In the genomic region with DNA sequence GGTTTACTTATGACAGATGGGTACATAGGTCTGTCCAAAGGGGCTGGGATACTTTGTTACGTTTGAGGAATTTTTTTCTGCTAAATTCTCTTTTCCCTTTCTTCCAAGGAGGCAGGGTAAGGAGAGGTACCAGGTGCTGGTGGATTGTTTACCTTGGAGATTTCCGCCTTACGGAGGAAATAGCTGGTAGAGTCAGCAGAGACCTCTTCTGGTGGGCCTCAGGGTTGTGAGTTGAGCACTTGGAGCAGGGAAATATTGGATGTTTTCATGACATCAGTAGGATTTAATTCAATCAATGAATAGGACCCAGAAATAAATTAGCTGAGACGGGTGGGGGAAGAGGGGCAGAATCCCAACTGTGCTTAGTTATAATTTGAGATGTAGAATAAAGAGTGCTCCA, we compare ENCODE assay signal across 24 cellular contexts.
"Had no signal": no experiment of that assay in that cellular context is flagged by ENCODE, and none has a peak within 500 bp of the region (broad histone marks: within the 10 kb centered on the region; RNA-seq: fewer than 3 reads in every experiment).

No MANE protein-coding gene starts in this region.

- H3K27ac Mint-ChIP-seq: activated CD4-positive, alpha-beta memory T cell treated with anti-CD3 and anti-CD28 coated beads, Interleukin-2, amount 10 ng/mL, durations not matched to agents 7 days and 5 days; activated CD4-positive, alpha-beta T cell treated with anti-CD3 and anti-CD28 coated beads, Interleukin-2, amount 10 ng/mL, durations not matched to agents 7 days and 5 days; activated naive CD4-positive, alpha-beta T cell treated with anti-CD3 and anti-CD28 coated beads, Interleukin-2, amount 50 U/mL, for 24 hours; activated naive CD8-positive, alpha-beta T cell treated with anti-CD3 and anti-CD28 coated beads, Interleukin-2, amount 50 U/mL, for 24 hours; activated T-helper 17 cell treated with anti-CD3 and anti-CD28 coated beads, Interleukin-2, amount 50 U/mL, for 72 hours; effector memory CD8-positive, alpha-beta T cell; natural killer cell treated with Interleukin-12 subunit alpha and Interleukin-12 subunit beta and Interleukin-15 and Interleukin-18, amount 100 ng/mL, for 72 hours; progenitor cell of endocrine pancreas; stimulated activated naive CD8-positive, alpha-beta T cell treated with anti-CD3 and anti-CD28 coated beads, Interleukin-15, Interleukin-2, amounts not matched to agents 100 ng/mL and 50 ng/mL, for 24 hours; type B pancreatic cell had no signal

- H3K4me1 Mint-ChIP-seq: activated CD4-positive, alpha-beta memory T cell treated with anti-CD3 and anti-CD28 coated beads, Interleukin-2, amount 10 ng/mL, durations not matched to agents 7 days and 5 days; activated CD4-positive, alpha-beta T cell treated with anti-CD3 and anti-CD28 coated beads, Interleukin-2, amount 10 ng/mL, durations not matched to agents 7 days and 5 days; activated naive CD4-positive, alpha-beta T cell treated with anti-CD3 and anti-CD28 coated beads, Interleukin-2, amount 50 U/mL, for 24 hours; activated T-helper 17 cell treated with anti-CD3 and anti-CD28 coated beads, Interleukin-2, amount 50 U/mL, for 72 hours had no signal

- H3K27me3 ChIP-seq: gastroesophageal sphincter, ovary, right lobe of liver, vagina had no signal

- H3K4me1 ChIP-seq: gastroesophageal sphincter, right lobe of liver had no signal

- H3K27me3 Mint-ChIP-seq: activated CD4-positive, alpha-beta memory T cell treated with anti-CD3 and anti-CD28 coated beads, Interleukin-2, amount 10 ng/mL, durations not matched to agents 7 days and 5 days; activated CD4-positive, alpha-beta T cell treated with anti-CD3 and anti-CD28 coated beads, Interleukin-2, amount 10 ng/mL, durations not matched to agents 7 days and 5 days; activated T-helper 17 cell treated with anti-CD3 and anti-CD28 coated beads, Interleukin-2, amount 50 U/mL, for 72 hours; effector memory CD8-positive, alpha-beta T cell; memory B cell; natural killer cell treated with Interleukin-12 subunit alpha and Interleukin-12 subunit beta and Interleukin-15 and Interleukin-18, amount 100 ng/mL, for 72 hours; progenitor cell of endocrine pancreas; stimulated activated naive CD8-positive, alpha-beta T cell treated with anti-CD3 and anti-CD28 coated beads, Interleukin-15, Interleukin-2, amounts not matched to agents 100 ng/mL and 50 ng/mL, for 24 hours; type B pancreatic cell had no signal

- ATAC-seq: activated naive CD8-positive, alpha-beta T cell treated with anti-CD3 and anti-CD28 coated beads, Interleukin-2, amount 50 U/mL, for 24 hours; activated T-cell treated with anti-CD3 and anti-CD28 coated beads, Interleukin-2, amount 50 U/mL, for 4 hours; activated T-helper 17 cell treated with anti-CD3 and anti-CD28 coated beads, Interleukin-2, amount 50 U/mL, for 72 hours; effector memory CD8-positive, alpha-beta T cell; gastroesophageal sphincter; natural killer cell treated with Interleukin-12 subunit alpha and Interleukin-12 subunit beta and Interleukin-15 and Interleukin-18, amount 100 ng/mL, for 72 hours had no signal

- H3K36me3 ChIP-seq: gastroesophageal sphincter, ovary, right lobe of liver, vagina had no signal

- DNase-seq: activated CD4-positive, alpha-beta memory T cell treated with anti-CD3 and anti-CD28 coated beads, Interleukin-2, amount 10 ng/mL, durations not matched to agents 7 days and 5 days; activated CD4-positive, alpha-beta T cell treated with anti-CD3 and anti-CD28 coated beads for 1 hour; activated CD4-positive, alpha-beta T cell treated with anti-CD3 and anti-CD28 coated beads, Interleukin-2, amount 10 ng/mL, durations not matched to agents 7 days and 5 days; activated gamma-delta T cell treated with Interleukin-2 at 50 U/mL for 16 hours; activated naive CD8-positive, alpha-beta T cell treated with anti-CD3 and anti-CD28 coated beads, Interleukin-2, amount 50 U/mL, for 24 hours; activated T-cell treated with anti-CD3 and anti-CD28 coated beads, Interleukin-2, amount 50 U/mL, for 4 hours; amygdala; caudate nucleus; cortex of kidney; effector memory CD8-positive, alpha-beta T cell; hippocampal formation; ovary; right lobe of liver; stimulated activated CD4-positive, alpha-beta T cell treated with anti-CD3 and anti-CD28 coated beads, Interleukin-12 subunit alpha, Interleukin-12 subunit beta, amount 100 ng/mL, for 4 hours; stimulated activated CD4-positive, alpha-beta T cell treated with anti-CD3 and anti-CD28 coated beads, Interleukin-4, amount 100 ng/mL, for 1 hour had no signal

- H3K4me3 ChIP-seq: gastroesophageal sphincter, ovary, right lobe of liver, vagina had no signal

- H3K27ac ChIP-seq: gastroesophageal sphincter, ovary had no signal

- H3K36me3 Mint-ChIP-seq: memory B cell, type B pancreatic cell had no signal

- H3K4me3 Mint-ChIP-seq: activated CD4-positive, alpha-beta memory T cell treated with anti-CD3 and anti-CD28 coated beads, Interleukin-2, amount 10 ng/mL, durations not matched to agents 7 days and 5 days; activated CD4-positive, alpha-beta T cell treated with anti-CD3 and anti-CD28 coated beads, Interleukin-2, amount 10 ng/mL, durations not matched to agents 7 days and 5 days; activated naive CD4-positive, alpha-beta T cell treated with anti-CD3 and anti-CD28 coated beads, Interleukin-2, amount 50 U/mL, for 24 hours; activated naive CD8-positive, alpha-beta T cell treated with anti-CD3 and anti-CD28 coated beads, Interleukin-2, amount 50 U/mL, for 24 hours; activated T-cell treated with anti-CD3 and anti-CD28 coated beads, Interleukin-2, amount 50 U/mL, for 4 hours; activated T-helper 17 cell treated with anti-CD3 and anti-CD28 coated beads, Interleukin-2, amount 50 U/mL, for 72 hours; effector memory CD8-positive, alpha-beta T cell; memory B cell; natural killer cell treated with Interleukin-12 subunit alpha and Interleukin-12 subunit beta and Interleukin-15 and Interleukin-18, amount 100 ng/mL, for 72 hours; stimulated activated naive CD8-positive, alpha-beta T cell treated with anti-CD3 and anti-CD28 coated beads, Interleukin-15, Interleukin-2, amounts not matched to agents 100 ng/mL and 50 ng/mL, for 24 hours; type B pancreatic cell had no signal
